In the genomic region with DNA sequence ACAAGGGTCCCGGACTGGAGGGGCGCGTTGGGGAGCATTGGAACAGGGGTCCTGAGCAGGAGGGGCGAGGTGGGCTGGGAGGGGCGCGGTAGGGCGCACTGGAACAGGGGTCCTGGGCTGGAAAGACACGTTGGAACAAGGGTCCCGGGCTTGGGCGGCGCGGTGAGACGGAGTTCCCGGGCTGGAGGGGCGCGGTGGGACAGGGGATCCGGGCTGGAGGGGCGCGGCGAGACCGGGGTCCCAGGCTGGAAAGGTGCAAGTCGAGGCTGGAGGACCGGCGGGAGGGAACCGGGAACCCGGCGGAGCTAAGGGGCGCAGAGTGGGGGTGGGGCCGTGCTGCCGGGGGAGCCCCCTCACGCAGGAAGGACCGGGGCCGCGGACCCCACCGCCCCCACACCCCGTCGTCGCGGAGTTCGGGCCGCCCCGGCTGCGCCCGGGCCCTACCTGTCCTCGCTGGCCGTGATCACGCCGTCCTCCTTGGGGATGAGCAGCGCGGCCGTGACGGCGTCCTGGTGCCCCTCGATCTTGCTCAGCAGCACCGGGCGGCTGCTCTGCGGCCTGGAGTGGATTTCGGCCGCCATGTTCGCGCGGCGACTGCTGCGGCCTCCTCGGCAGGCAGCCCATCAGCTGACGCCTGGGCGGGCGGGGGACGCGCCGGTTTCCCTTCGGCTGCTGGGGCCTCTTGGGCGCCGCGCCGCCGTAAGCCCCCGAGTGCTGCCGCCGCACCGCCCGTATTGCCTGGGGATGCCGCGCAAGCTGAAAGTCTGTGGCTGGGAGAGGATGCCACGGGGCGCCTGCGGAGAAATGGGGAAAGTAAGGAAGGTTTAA, we compare ENCODE assay signal across 8 cellular contexts. TPM values are rescaled to one million over a fixed set of nuclear protein-coding genes. Genes with fewer than 3 reads are reported as not detected.
A peak's percentile ranks its signal among the peaks of the same experiment; 100 is the strongest.
DNase-seq lines count a peak whose midpoint lies in the region; ATAC-seq, FAIRE-seq and TF ChIP-seq lines count a peak whose summit lies in the region.

A gene with protein sequence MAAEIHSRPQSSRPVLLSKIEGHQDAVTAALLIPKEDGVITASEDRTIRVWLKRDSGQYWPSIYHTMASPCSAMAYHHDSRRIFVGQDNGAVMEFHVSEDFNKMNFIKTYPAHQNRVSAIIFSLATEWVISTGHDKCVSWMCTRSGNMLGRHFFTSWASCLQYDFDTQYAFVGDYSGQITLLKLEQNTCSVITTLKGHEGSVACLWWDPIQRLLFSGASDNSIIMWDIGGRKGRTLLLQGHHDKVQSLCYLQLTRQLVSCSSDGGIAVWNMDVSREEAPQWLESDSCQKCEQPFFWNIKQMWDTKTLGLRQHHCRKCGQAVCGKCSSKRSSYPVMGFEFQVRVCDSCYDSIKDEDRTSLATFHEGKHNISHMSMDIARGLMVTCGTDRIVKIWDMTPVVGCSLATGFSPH (minus strand): TSS at position 632 of the 828 bp plus-strand sequence. CDS start 51 bp downstream, at position 581.

- H3K4me3 Mint-ChIP-seq in activated naive CD8-positive, alpha-beta T cell treated with anti-CD3 and anti-CD28 coated beads, Interleukin-2, amount 10 ng/mL, durations not matched to agents 7 days and 5 days: peak within 1 kb of the TSS; percentile 94

- TF ChIP-seq CTCF in GM12864 (IDR thresholded peaks at IDR 0.05; ENCODE audit: low read depth, low read length, missing control alignments) (no peak), SU-DHL-6 (IDR thresholded peaks at IDR 0.05; ENCODE audit: insufficient read depth, low read length, poor library complexity, severe bottlenecking) (no peak), pancreas (IDR thresholded peaks at IDR 0.05) (no peak)

- peak within 1 kb of the TSS; percentile 73 for H3K4me2 ChIP-seq in SU-DHL-6 (ENCODE audit: low read depth, low read length, poor library complexity, severe bottlenecking)

- H3K9ac ChIP-seq in SU-DHL-6 (ENCODE audit: low read length): peak within 1 kb of the TSS; percentile 70

- peak; percentile 42 for DNase-seq in GM12864 (ENCODE audit: low read depth)
- DNase-seq in NCI-H1048 (lab: John Stamatoyannopoulos, UW): peak; percentile 79
- peak; percentile 88 for DNase-seq in activated naive CD8-positive, alpha-beta T cell treated with anti-CD3 and anti-CD28 coated beads, Interleukin-2, amount 10 ng/mL, durations not matched to agents 7 days and 5 days
- DNase-seq in head of caudate nucleus: peak; percentile 76 to 98 (median 94)
- DNase-seq in pancreas: peak; percentile 86 to 95 (median 90)

- POLR2A ChIA-PET in activated naive CD8-positive, alpha-beta T cell treated with anti-CD3 and anti-CD28 coated beads, Interleukin-2, amount 10 ng/mL, durations not matched to agents 7 days and 5 days (lab: Charles Lee): interaction anchor here (0.6 to 4.4 kb wide), 9 partner anchors 9 to 182 kb away, joined by 3 to 35 read pairs (median 5); partner anchors contain the start of gene MRPL44

- H3K27ac ChIP-seq in SU-DHL-6 (ENCODE audit: low read depth, low read length) (no peak within 1 kb of the TSS), pancreas (peak within 1 kb of the TSS; percentile 81 to 91 (median 85)), thymus (ENCODE audit: low read depth) (peak within 1 kb of the TSS; percentile 81)

- ATAC-seq in HG02588 (IDR thresholded peaks at IDR 0.05; ENCODE audit: unreplicated experiment) (peak; percentile 77), pancreas (peak; percentile 94 to 97 (median 96))
- ATAC-seq in activated naive CD8-positive, alpha-beta T cell treated with anti-CD3 and anti-CD28 coated beads, Interleukin-2, amount 10 ng/mL, durations not matched to agents 7 days and 5 days (ENCODE audit: low read depth): peak; percentile 85

- intact Hi-C loops in head of caudate nucleus (cut with DNase I) (no loop called here), pancreas (cut with DNase I) (no loop called here)

- no peaks in the 10 kb centered on the region for H4K20me1 ChIP-seq in SU-DHL-6 (ENCODE audit: low read depth, low read length)

- H3K4me3 ChIP-seq in GM12864 (ENCODE audit: low read depth, low read length): peak within 1 kb of the TSS; percentile 91
- peak within 1 kb of the TSS; percentile 80 for H3K4me3 ChIP-seq in SU-DHL-6 (ENCODE audit: insufficient read depth, low read length, poor library complexity, severe bottlenecking)
- peak within 1 kb of the TSS; percentile 82 to 100 (median 98) for H3K4me3 ChIP-seq in pancreas
- H3K4me3 ChIP-seq in thymus (ENCODE audit: low read length): peak within 1 kb of the TSS; percentile 99

- H3K27me3 Mint-ChIP-seq in activated naive CD8-positive, alpha-beta T cell treated with anti-CD3 and anti-CD28 coated beads, Interleukin-2, amount 10 ng/mL, durations not matched to agents 7 days and 5 days: no peaks in the 10 kb centered on the region

- peaks cover 41% of the 10 kb centered on the region for H3K4me1 Mint-ChIP-seq in activated naive CD8-positive, alpha-beta T cell treated with anti-CD3 and anti-CD28 coated beads, Interleukin-2, amount 10 ng/mL, durations not matched to agents 7 days and 5 days

- peak within 1 kb of the TSS; percentile 96 for H3K27ac Mint-ChIP-seq in activated naive CD8-positive, alpha-beta T cell treated with anti-CD3 and anti-CD28 coated beads, Interleukin-2, amount 10 ng/mL, durations not matched to agents 7 days and 5 days

- H3K9me2 ChIP-seq in SU-DHL-6 (replicated peaks; ENCODE audit: insufficient read depth, low read length): no peaks in the 10 kb centered on the region

- peaks cover 18% of the 10 kb centered on the region for H3K36me3 Mint-ChIP-seq in activated naive CD8-positive, alpha-beta T cell treated with anti-CD3 and anti-CD28 coated beads, Interleukin-2, amount 10 ng/mL, durations not matched to agents 7 days and 5 days

- FAIRE-seq in pancreas (lab: Jason Lieb, UNC): no peak

- peak within 1 kb of the TSS; percentile 95 for H2AFZ ChIP-seq in SU-DHL-6 (ENCODE audit: low read depth, low read length, severe bottlenecking)

- WGBS in pancreas, 2 donors: 1% methylated on average over 65 to 87 of the region's 87 CpGs
- under 1% methylated on average over 87 of the region's 87 CpGs for WGBS in thymus

- no peaks in the 10 kb centered on the region for H3K79me2 ChIP-seq in SU-DHL-6 (ENCODE audit: insufficient read depth, low read length)

- H3K9me3 ChIP-seq in SU-DHL-6 (ENCODE audit: insufficient read depth, low read length): no peaks in the 10 kb centered on the region
- no peaks in the 10 kb centered on the region for H3K9me3 ChIP-seq in pancreas
- no peaks in the 10 kb centered on the region for H3K9me3 ChIP-seq in thymus (ENCODE audit: control insufficient read depth)

- H3K9me3 Mint-ChIP-seq in activated naive CD8-positive, alpha-beta T cell treated with anti-CD3 and anti-CD28 coated beads, Interleukin-2, amount 10 ng/mL, durations not matched to agents 7 days and 5 days: no peaks in the 10 kb centered on the region

- no peaks in the 10 kb centered on the region for H3F3A ChIP-seq in SU-DHL-6 (ENCODE audit: insufficient read depth)

- H3K36me3 ChIP-seq in SU-DHL-6 (ENCODE audit: low read length): no peaks in the 10 kb centered on the region
- no peaks in the 10 kb centered on the region for H3K36me3 ChIP-seq in pancreas
- H3K36me3 ChIP-seq in thymus (ENCODE audit: control insufficient read depth, insufficient read depth): no peaks in the 10 kb centered on the region

- H3K4me1 ChIP-seq in pancreas (peaks cover 0 to 9% (median 0%) of the 10 kb centered on the region in 3 donors), thymus (ENCODE audit: control insufficient read depth, insufficient read depth, low read length) (no peaks in the 10 kb centered on the region)

- H3K27me3 ChIP-seq in SU-DHL-6 (ENCODE audit: low read length): no peaks in the 10 kb centered on the region
- no peaks in the 10 kb centered on the region for H3K27me3 ChIP-seq in pancreas
- H3K27me3 ChIP-seq in thymus (ENCODE audit: control insufficient read depth, insufficient read depth): peaks cover 3% of the 10 kb centered on the region

RNA-seq across cellular contexts. Expression of the gene that starts here (rescaled TPM):
- total RNA-seq in activated naive CD8-positive, alpha-beta T cell treated with anti-CD3 and anti-CD28 coated beads, Interleukin-2, amount 10 ng/mL, durations not matched to agents 7 days and 5 days: 10 to 100 TPM; 58.8 to 59.1 TPM
- total RNA-seq in pancreas: 10 to 100 TPM; 13.5 to 25.9 (median 17.1) TPM
- polyA plus RNA-seq in pancreas: 1 to 10 TPM; 5.5 to 8.2 TPM
- polyA plus RNA-seq in thymus: 23.5 TPM

Comparison
In these comparisons a context has a peak if more than half of its experiments do, and no peak if none do; other contexts are left out.
1. DNase-seq: peak in every context shown above with its lines; median percentile 94 in head of caudate nucleus; 90 in pancreas; 88 in activated naive CD8-positive, alpha-beta T cell treated with anti-CD3 and anti-CD28 coated beads, Interleukin-2, amount 10 ng/mL, durations not matched to agents 7 days and 5 days; 79 in NCI-H1048; 42 in GM12864.